14 cellular contexts compared by ENCODE assay signal in the genomic region with DNA sequence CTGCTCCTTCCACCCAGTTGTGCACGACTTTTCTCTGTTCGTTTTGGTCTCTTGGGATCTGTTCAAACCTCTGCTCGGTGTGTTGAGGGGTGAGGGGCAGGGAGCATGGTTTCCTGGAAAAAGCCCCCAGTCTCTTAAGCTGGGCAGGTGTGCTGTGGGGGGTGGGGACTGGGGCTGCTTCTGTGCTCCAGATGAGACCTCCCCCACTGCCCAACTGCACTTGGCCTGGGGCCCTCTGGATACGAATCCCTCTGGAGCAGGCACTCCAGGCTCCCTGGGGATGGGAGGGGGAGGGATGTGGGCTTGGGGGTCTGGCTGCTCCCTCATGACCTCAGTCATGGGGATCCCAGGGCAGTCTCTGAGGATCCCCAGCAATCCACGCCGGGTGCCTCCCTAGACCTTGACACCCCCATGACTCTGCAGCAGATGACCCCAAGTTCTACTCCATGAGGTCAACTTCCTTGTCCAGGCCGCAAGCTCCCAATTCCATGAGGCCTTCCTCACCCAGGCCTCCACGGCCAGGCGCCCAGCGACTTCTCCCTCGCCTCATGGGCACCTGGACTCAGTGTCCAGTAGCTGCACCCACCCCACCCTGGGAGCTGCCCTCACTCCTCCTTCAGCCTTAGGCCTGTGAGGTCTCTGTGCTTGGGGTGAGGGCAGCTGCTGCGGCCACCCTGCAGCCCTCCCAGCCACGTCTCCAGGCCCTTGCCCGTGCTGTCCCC.
"Had no signal": no experiment of that assay in that cellular context is flagged by ENCODE, and none has a peak within 500 bp of the region (broad histone marks: within the 10 kb centered on the region; RNA-seq: fewer than 3 reads in every experiment).

No MANE protein-coding gene starts in this region.

- H3K27ac Mint-ChIP-seq: activated CD4-positive, alpha-beta T cell treated with anti-CD3 and anti-CD28 coated beads, Interleukin-2, amount 10 ng/mL, durations not matched to agents 7 days and 5 days; activated naive CD4-positive, alpha-beta T cell treated with anti-CD3 and anti-CD28 coated beads, Interleukin-2, amount 10 ng/mL, durations not matched to agents 7 days and 5 days; nephron progenitor cell had no signal

- ATAC-seq: pancreas; stimulated activated naive CD8-positive, alpha-beta T cell treated with anti-CD3 and anti-CD28 coated beads, Interleukin-15, amount 100 ng/mL, for 72 hours had no signal

- H3K4me3 Mint-ChIP-seq: activated B cell treated with CpG ODN at 0.5 μM for 24 hours; activated CD4-positive, alpha-beta T cell treated with anti-CD3 and anti-CD28 coated beads, Interleukin-2, amount 10 ng/mL, durations not matched to agents 7 days and 5 days; activated naive CD4-positive, alpha-beta T cell treated with anti-CD3 and anti-CD28 coated beads, Interleukin-2, amount 10 ng/mL, durations not matched to agents 7 days and 5 days; brain; nephron progenitor cell; stimulated activated naive CD8-positive, alpha-beta T cell treated with anti-CD3 and anti-CD28 coated beads, Interleukin-15, amount 100 ng/mL, for 72 hours had no signal

- H3K4me3 ChIP-seq: hepatocyte, pancreas, testis had no signal

- H3K9me3 Mint-ChIP-seq: activated B cell treated with CpG ODN at 0.5 μM for 24 hours; activated CD4-positive, alpha-beta T cell treated with anti-CD3 and anti-CD28 coated beads, Interleukin-2, amount 10 ng/mL, durations not matched to agents 7 days and 5 days; activated naive CD4-positive, alpha-beta T cell treated with anti-CD3 and anti-CD28 coated beads, Interleukin-2, amount 10 ng/mL, durations not matched to agents 7 days and 5 days; nephron progenitor cell; stimulated activated naive CD8-positive, alpha-beta T cell treated with anti-CD3 and anti-CD28 coated beads, Interleukin-15, amount 100 ng/mL, for 72 hours had no signal

- H3K4me2 ChIP-seq: hepatocyte had no signal

- H3K4me1 ChIP-seq: testis had no signal

- H3K27ac ChIP-seq: hepatocyte, pancreas, testis had no signal

- H3K27me3 ChIP-seq: testis had no signal

- DNase-seq: activated B cell treated with CpG ODN at 0.5 μM for 24 hours; activated CD4-positive, alpha-beta T cell treated with anti-CD3 and anti-CD28 coated beads, Interleukin-2, amount 10 ng/mL, durations not matched to agents 7 days and 5 days; activated naive CD4-positive, alpha-beta T cell treated with anti-CD3 and anti-CD28 coated beads, Interleukin-2, amount 10 ng/mL, durations not matched to agents 7 days and 5 days; amniotic stem cell; erythroblast; kidney glomerular epithelial cell; mesendoderm; nephron progenitor cell; pancreas; stimulated activated CD4-positive, alpha-beta T cell treated with anti-CD3 and anti-CD28 coated beads, Interleukin-2, amount 100 ng/mL, for 48 hours; stimulated activated naive CD8-positive, alpha-beta T cell treated with anti-CD3 and anti-CD28 coated beads, Interleukin-15, amount 100 ng/mL, for 72 hours; testis had no signal

- H3K9me3 ChIP-seq: pancreas, testis had no signal

- H2AFZ ChIP-seq: hepatocyte had no signal
